Comparison of ENCODE assay signal across 8 cellular contexts in the genomic region with DNA sequence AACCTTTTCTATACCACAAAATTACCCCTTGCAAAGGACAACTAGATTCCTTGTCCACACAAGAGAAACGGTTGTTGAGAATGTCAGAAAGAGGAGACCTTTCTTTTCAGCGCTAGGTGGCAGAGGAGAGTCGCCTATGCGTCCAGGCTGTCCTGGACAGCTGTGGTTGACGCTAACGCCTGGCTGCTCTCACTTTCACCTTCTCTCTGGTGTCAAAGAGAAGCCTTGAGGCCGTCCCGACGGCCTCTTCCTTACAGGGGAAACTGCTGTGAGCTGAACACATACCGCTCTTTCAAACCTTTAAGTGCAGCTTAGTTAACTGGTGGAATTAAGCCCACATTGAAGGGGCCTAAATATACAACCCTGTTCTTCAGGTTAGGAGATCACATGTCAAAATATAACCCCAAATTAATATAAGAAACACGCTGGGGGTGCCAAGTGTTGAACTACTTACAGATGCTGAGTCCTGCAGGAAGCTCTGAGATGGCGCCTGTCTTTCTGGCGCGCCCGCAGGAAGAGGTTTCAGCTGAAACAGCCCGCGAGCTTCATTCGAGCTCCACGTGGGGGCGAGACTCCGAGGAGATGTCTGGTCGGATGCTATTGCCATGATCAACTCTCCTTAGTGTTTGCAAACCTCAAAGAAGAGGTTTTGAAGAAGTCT. TPM values are rescaled to one million over a fixed set of nuclear protein-coding genes. Genes with fewer than 3 reads are reported as not detected.
DNase-seq lines count a peak whose midpoint lies in the region; ATAC-seq, FAIRE-seq and TF ChIP-seq lines count a peak whose summit lies in the region.

No MANE protein-coding gene starts in this region.

- no peaks in the 10 kb centered on the region for H3K4me1 ChIP-seq in PC-3 (ENCODE audit: insufficient read depth, low read length)
- H3K4me1 ChIP-seq in fibroblast of lung (ENCODE audit: control insufficient read depth, extremely low read depth, insufficient read depth, low read length), result no peaks in the 10 kb centered on the region

- H3K36me3 ChIP-seq in PC-3 (ENCODE audit: low read depth, low read length) (no peaks in the 10 kb centered on the region), fibroblast of lung (ENCODE audit: control insufficient read depth, insufficient read depth, low read length) (no peaks in the 10 kb centered on the region)

- H3K27ac ChIP-seq in PC-3 (ENCODE audit: low read length) (no peak overlapping the region), fibroblast of lung (ENCODE audit: insufficient read depth, low read length) (no peak overlapping the region)

- peak overlapping the region; percentile 41; the same call in 1 of the 2 replicates for H3K4me2 ChIP-seq in PC-3 (ENCODE audit: low read length)
- peak overlapping the region; percentile 49 for H3K4me2 ChIP-seq in fibroblast of lung (ENCODE audit: extremely low read depth, insufficient read depth, low read length)

- ATAC-seq in GM21423 (IDR thresholded peaks at IDR 0.05; ENCODE audit: unreplicated experiment), result peak; percentile 100
- peak; percentile 93 for ATAC-seq in PC-3
- peak; percentile 87 to 94 (median 91) for ATAC-seq in natural killer cell
- peak; percentile 95 for ATAC-seq in stimulated activated naive CD8-positive, alpha-beta T cell treated with anti-CD3 and anti-CD28 coated beads, Interleukin-15, Interleukin-2, amounts not matched to agents 100 U/mL and 50 U/mL, for 24 hours

- peak; percentile 28 for DNase-seq in DMS114 treated with DMSO at 0.1 percent for 48 hours (lab: John Stamatoyannopoulos, UW; ENCODE audit: unreplicated experiment)
- DNase-seq in HTR-8/SVneo (ENCODE audit: insufficient read length, low spot score), result peak; percentile 67
- DNase-seq in PC-3, result peak; percentile 52
- DNase-seq in activated T-cell treated with anti-CD3 and anti-CD28 coated beads, Interleukin-2, amount 50 U/mL, for 48 hours, result peak; percentile 60 to 75
- DNase-seq in fibroblast of lung (ENCODE audit: low read depth in 2 of 2), result peak; percentile 49 to 81
- peak; percentile 38 for DNase-seq in natural killer cell
- DNase-seq in stimulated activated naive CD8-positive, alpha-beta T cell treated with anti-CD3 and anti-CD28 coated beads, Interleukin-15, Interleukin-2, amounts not matched to agents 100 U/mL and 50 U/mL, for 24 hours, result peak; percentile 70

- H3K4me3 ChIP-seq in PC-3 (ENCODE audit: low read length) (no peak overlapping the region), fibroblast of lung (replicated peaks in 1 of 4; ENCODE audit: control extremely low read depth in 1 of 4, insufficient read depth in 1 of 4, low read depth in 3 of 4, low read length in 4 of 4) (peak overlapping the region; percentile 29 to 73 (median 41))

- H3K36me3 Mint-ChIP-seq in natural killer cell, result no peaks in the 10 kb centered on the region

- POLR2A ChIA-PET in PC-3 (lab: Charles Lee; ENCODE audit: unreplicated experiment), result no interaction called here

- H3K9ac ChIP-seq in PC-3 (ENCODE audit: low read length) (no peak overlapping the region), fibroblast of lung (ENCODE audit: insufficient read depth, low read length) (no peak overlapping the region)

- H3K4me1 Mint-ChIP-seq in natural killer cell, result peaks cover 12 to 13% of the 10 kb centered on the region in 2 donors

- intact Hi-C loops in PC-3 (cut with micrococcal nuclease) (loop anchor here (1.0 to 5.0 kb wide), 3 partner anchors 65 to 1920 kb away; no protein-coding TSS in a partner anchor), natural killer cell (cut with micrococcal nuclease) (loop anchor here (1.0 to 5.0 kb wide), 3 partner anchors 140 to 1904 kb away; no protein-coding TSS in a partner anchor)

- no peaks in the 10 kb centered on the region for H3K9me2 ChIP-seq in PC-3 (replicated peaks; ENCODE audit: low read length)

- BruUV-seq in PC-3 (replicated peaks; lab: Mats Ljungman, UMichigan), result no TSS peak

- peaks cover 6 to 20% of the 10 kb centered on the region in 2 donors for H3K27me3 Mint-ChIP-seq in natural killer cell (ENCODE audit: low read depth in 2 of 2)

- peak overlapping the region; percentile 83 for H3K4me3 Mint-ChIP-seq in natural killer cell

- peak; percentile 74 for FAIRE-seq in HTR-8/SVneo (lab: Jason Lieb, UNC)

- H2AFZ ChIP-seq in PC-3 (ENCODE audit: low read length), result no peak overlapping the region
- peak overlapping the region; percentile 32 for H2AFZ ChIP-seq in fibroblast of lung (ENCODE audit: low read length)

- no peaks in the 10 kb centered on the region for H3K9me3 ChIP-seq in PC-3 (ENCODE audit: low read length)
- H3K9me3 ChIP-seq in fibroblast of lung (ENCODE audit: control insufficient read depth, insufficient read depth, low read depth, low read length), result no peaks in the 10 kb centered on the region

- H3K27ac Mint-ChIP-seq in natural killer cell, result peak overlapping the region in 1 of 2 donors; percentile 81

- CTCF ChIA-PET in PC-3 (lab: Charles Lee), result interaction anchor here (1.0 kb wide), 1 partner anchor 142 kb away, joined by 4 read pairs; no protein-coding TSS in a partner anchor

- no peaks in the 10 kb centered on the region for H3F3A ChIP-seq in PC-3 (ENCODE audit: low read length, unreplicated experiment)

- H3K27me3 ChIP-seq in PC-3 (ENCODE audit: low read length) (peaks cover 18% of the 10 kb centered on the region; the same call in 1 of the 2 replicates), fibroblast of lung (ENCODE audit: control insufficient read depth, insufficient read depth, low read length) (peaks cover 5% of the 10 kb centered on the region)

- no peaks in the 10 kb centered on the region for H3K9me3 Mint-ChIP-seq in natural killer cell

- H3K79me2 ChIP-seq in PC-3 (ENCODE audit: low read length), result no peaks in the 10 kb centered on the region
- H3K79me2 ChIP-seq in fibroblast of lung (ENCODE audit: control insufficient read depth, insufficient read depth, low read length), result no peaks in the 10 kb centered on the region

- H4K20me1 ChIP-seq in PC-3 (ENCODE audit: low read length), result no peaks in the 10 kb centered on the region
- H4K20me1 ChIP-seq in fibroblast of lung (ENCODE audit: control insufficient read depth, extremely low read depth, insufficient read depth, low read length), result no peaks in the 10 kb centered on the region

- peak; percentile 62 for TF ChIP-seq CTCF in PC-3 (conservative IDR thresholded peaks at IDR 0.05; ENCODE audit: low read depth, low read length)
- peak; percentile 90 to 98 for TF ChIP-seq CTCF in fibroblast of lung (conservative IDR thresholded peaks at IDR 0.05 in 1 of 2, IDR thresholded peaks at IDR 0.05 in 1 of 2; ENCODE audit: low read depth in 1 of 2, low read length in 2 of 2)
- TF ChIP-seq CTCF in natural killer cell (IDR thresholded peaks at IDR 0.05), result peak; percentile 88

RNA-seq across cellular contexts. Expression of a gene that starts 26.1 kb away (rescaled TPM):
- total RNA-seq in PC-3 (2014; rRNA removed), result 0.29 and 0.91 TPM in 2 replicates
- 1.0 and 2.3 TPM in 2 replicates for total RNA-seq in fibroblast of lung
- polyA plus RNA-seq in fibroblast of lung, result 1.1 and 4.2 TPM in 2 replicates
- polyA plus RNA-seq in fibroblast of lung (2012), result 1.5 and 2.7 TPM in 2 replicates
- 8.5 TPM in 1 of 2 replicates, not detected in the other for polyA minus RNA-seq in fibroblast of lung (ENCODE audit: low replicate concordance)
- total RNA-seq in natural killer cell, result 10 to 100 TPM in 2 of 3 donors, 1 to 10 TPM in 1; 8.6 to 11.8 (median 10.8) TPM
